In the genomic region with DNA sequence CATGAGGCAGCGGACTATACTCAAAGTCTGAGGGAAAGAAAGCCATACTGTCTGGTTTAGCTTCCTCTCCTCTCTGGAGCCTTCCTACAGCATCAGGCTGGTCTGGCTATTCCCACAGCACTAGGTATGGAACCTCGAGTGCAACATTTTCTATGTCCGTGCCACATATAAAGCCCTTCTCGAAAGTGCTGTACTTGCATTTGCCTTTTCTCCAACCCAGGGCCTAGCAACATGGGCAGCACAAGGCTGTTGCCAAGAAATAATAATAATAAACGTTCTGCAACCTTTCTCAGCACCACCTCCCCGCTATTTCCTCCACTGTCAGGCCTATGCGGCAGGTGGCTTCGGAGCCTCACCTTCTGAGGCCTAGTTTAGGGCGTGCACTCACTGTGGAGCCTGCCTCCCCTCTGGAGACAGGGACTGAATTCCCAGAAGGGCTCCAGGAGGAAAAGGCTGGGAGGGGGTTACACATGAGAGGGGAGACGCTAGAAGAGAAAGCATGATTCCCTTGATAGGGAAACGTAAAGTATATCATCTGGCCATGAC, we compare ENCODE assay signal across 8 cellular contexts. TPM values are rescaled to one million over a fixed set of nuclear protein-coding genes. Genes with fewer than 3 reads are reported as not detected.
DNase-seq lines count a peak whose midpoint lies in the region; ATAC-seq, FAIRE-seq and TF ChIP-seq lines count a peak whose summit lies in the region.

No MANE protein-coding gene starts in this region.

- peaks cover 0 to 2% (median 0%) of the 10 kb centered on the region in 7 donors for H3K9me3 Mint-ChIP-seq in CD4-positive, CD25-positive, alpha-beta regulatory T cell
- H3K9me3 Mint-ChIP-seq in astrocyte (ENCODE audit: unreplicated experiment), result no peaks in the 10 kb centered on the region

- intact Hi-C loops in testis (cut with DNase I; ENCODE audit: low total_unique reads), result no loop called here

- no peaks in the 10 kb centered on the region for H3K9me3 ChIP-seq in CD4-positive, CD25-positive, alpha-beta regulatory T cell (ENCODE audit: control insufficient read depth in 2 of 2, low read length in 2 of 2)
- H3K9me3 ChIP-seq in astrocyte (ENCODE audit: insufficient read depth, low read depth, low read length), result no peaks in the 10 kb centered on the region
- H3K9me3 ChIP-seq in keratinocyte (ENCODE audit: control insufficient read depth, low read depth, low read length), result no peaks in the 10 kb centered on the region
- H3K9me3 ChIP-seq in testis, result no peaks in the 10 kb centered on the region

- peak overlapping the region; percentile 95 for H3K4me3 ChIP-seq in CD4-positive, CD25-positive, alpha-beta regulatory T cell (ENCODE audit: low read depth, low read length)
- H3K4me3 ChIP-seq in KMS-11 (IDR thresholded peaks at IDR 0.05; ENCODE audit: insufficient read depth, low read depth, low read length) (peak overlapping the region; percentile 84), astrocyte (ENCODE audit: insufficient read depth, low read depth, low read length) (peak overlapping the region; percentile 81), keratinocyte (ENCODE audit: control insufficient read depth in 2 of 3, extremely low read depth in 1 of 3, insufficient read depth in 2 of 3, low read depth in 1 of 3, low read length in 3 of 3) (peak overlapping the region; percentile 91 to 97 (median 94)), testis (peak overlapping the region; percentile 84 to 87)

- H4K20me1 ChIP-seq in KMS-11 (ENCODE audit: insufficient read depth) (no peaks in the 10 kb centered on the region), astrocyte (ENCODE audit: insufficient read depth, low read length) (peaks cover 40% of the 10 kb centered on the region), keratinocyte (ENCODE audit: control insufficient read depth, extremely low read depth, insufficient read depth, low read length) (no peaks in the 10 kb centered on the region)

- no peak for TF ChIP-seq CTCF in KMS-11 (conservative IDR thresholded peaks at IDR 0.05; ENCODE audit: low read depth, low read length)
- TF ChIP-seq CTCF in astrocyte (IDR thresholded peaks at IDR 0.05; ENCODE audit: insufficient read depth, low read depth, low read length), result no peak
- peak in 1 of 3 experiments; percentile 6 for TF ChIP-seq CTCF in keratinocyte (optimal IDR thresholded peaks at IDR 0.05 in 1 of 3, IDR thresholded peaks at IDR 0.05 in 1 of 3, conservative IDR thresholded peaks at IDR 0.05 in 1 of 3; ENCODE audit: extremely low read depth in 1 of 3, insufficient read depth in 2 of 3, low read length in 3 of 3)
- no peak for TF ChIP-seq CTCF in testis (IDR thresholded peaks at IDR 0.05)

- FAIRE-seq in astrocyte (lab: Jason Lieb, UNC) (no peak), keratinocyte (lab: Jason Lieb, UNC) (no peak)

- H3K9me1 ChIP-seq in keratinocyte (ENCODE audit: control insufficient read depth, extremely low read depth, insufficient read depth, low read length), result no peaks in the 10 kb centered on the region

- H3K4me3 Mint-ChIP-seq in CD4-positive, CD25-positive, alpha-beta regulatory T cell, result peak overlapping the region; percentile 94 to 100 (median 100)
- peak overlapping the region; percentile 98 for H3K4me3 Mint-ChIP-seq in astrocyte (ENCODE audit: unreplicated experiment)

- H3K27ac Mint-ChIP-seq in CD4-positive, CD25-positive, alpha-beta regulatory T cell, result peak overlapping the region; percentile 98 to 100 (median 99)
- H3K27ac Mint-ChIP-seq in astrocyte (ENCODE audit: unreplicated experiment), result peak overlapping the region; percentile 71

- peaks cover 32% of the 10 kb centered on the region for H3K36me3 Mint-ChIP-seq in CD4-positive, CD25-positive, alpha-beta regulatory T cell
- H3K36me3 Mint-ChIP-seq in astrocyte (ENCODE audit: low read depth, unreplicated experiment), result peaks cover 11% of the 10 kb centered on the region

- H3K4me1 ChIP-seq in CD4-positive, CD25-positive, alpha-beta regulatory T cell (ENCODE audit: control insufficient read depth, insufficient read depth, low read length, poor library complexity, severe bottlenecking), result peaks cover 36% of the 10 kb centered on the region
- peaks cover 26% of the 10 kb centered on the region for H3K4me1 ChIP-seq in KMS-11 (ENCODE audit: low read depth, poor library complexity, severe bottlenecking)
- H3K4me1 ChIP-seq in astrocyte (ENCODE audit: insufficient read depth, low read length), result peaks cover 10% of the 10 kb centered on the region
- H3K4me1 ChIP-seq in keratinocyte (ENCODE audit: control insufficient read depth, extremely low read depth, insufficient read depth, low read length), result peaks cover 8% of the 10 kb centered on the region
- H3K4me1 ChIP-seq in testis, result peaks cover 12% of the 10 kb centered on the region

- no peak for TF ChIP-seq POLR2A in testis (IDR thresholded peaks at IDR 0.05)

- H3K4me2 ChIP-seq in KMS-11 (peak overlapping the region; percentile 87), astrocyte (ENCODE audit: low read length) (peak overlapping the region; percentile 95), keratinocyte (ENCODE audit: control insufficient read depth, extremely low read depth, insufficient read depth, low read depth, low read length) (peak overlapping the region; percentile 81)

- peak overlapping the region; percentile 82 for H3K27ac ChIP-seq in CD4-positive, CD25-positive, alpha-beta regulatory T cell (ENCODE audit: insufficient read depth, low read length, poor library complexity, severe bottlenecking)
- H3K27ac ChIP-seq in KMS-11 (peak overlapping the region; percentile 64), astrocyte (ENCODE audit: low read depth, low read length) (peak overlapping the region; percentile 76), keratinocyte (ENCODE audit: control insufficient read depth, insufficient read depth, low read length) (peak overlapping the region; percentile 87), testis (peak overlapping the region; percentile 71 to 75)

- peaks cover 41 to 60% (median 45%) of the 10 kb centered on the region in 4 donors for H3K4me1 Mint-ChIP-seq in CD4-positive, CD25-positive, alpha-beta regulatory T cell
- peaks cover 3% of the 10 kb centered on the region for H3K4me1 Mint-ChIP-seq in astrocyte (ENCODE audit: low read depth, unreplicated experiment)

- dilution Hi-C loops in keratinocyte (cut with MboI; ENCODE audit: extremely low pct_ligation_motif_present, low sequenced_read_pairs), result no loop called here

- peaks cover 44% of the 10 kb centered on the region for H3K36me3 ChIP-seq in CD4-positive, CD25-positive, alpha-beta regulatory T cell (ENCODE audit: control insufficient read depth, insufficient read depth, low read length)
- peaks cover 31% of the 10 kb centered on the region; the same call in 1 of the 2 replicates for H3K36me3 ChIP-seq in KMS-11 (ENCODE audit: insufficient read depth)
- H3K36me3 ChIP-seq in astrocyte (ENCODE audit: insufficient read depth, low read length), result peaks cover 33% of the 10 kb centered on the region
- H3K36me3 ChIP-seq in keratinocyte (ENCODE audit: control insufficient read depth in 2 of 2, extremely low read depth in 1 of 2, insufficient read depth in 2 of 2, low read length in 2 of 2), result peaks cover 24% of the 10 kb centered on the region in 2 experiments
- no peaks in the 10 kb centered on the region for H3K36me3 ChIP-seq in testis (ENCODE audit: low read depth, missing control alignments)

- 12 to 14% methylated on average over 11 of the region's 11 CpGs for WGBS in testis, 2 donors

- peaks cover 4% of the 10 kb centered on the region for H3K27me3 Mint-ChIP-seq in CD4-positive, CD25-positive, alpha-beta regulatory T cell
- H3K27me3 Mint-ChIP-seq in astrocyte (ENCODE audit: low read depth, unreplicated experiment), result no peaks in the 10 kb centered on the region

- no peak for ATAC-seq in CD4-positive, CD25-positive, alpha-beta regulatory T cell (ENCODE audit: low read depth in 2 of 2)
- ATAC-seq in GM21423 (IDR thresholded peaks at IDR 0.05; ENCODE audit: unreplicated experiment), result peak; percentile 13

- H2AFZ ChIP-seq in KMS-11 (ENCODE audit: low read depth) (peak overlapping the region; percentile 67; the same call in 1 of the 2 replicates), astrocyte (ENCODE audit: low read depth, low read length) (peak overlapping the region; percentile 85), keratinocyte (ENCODE audit: control insufficient read depth, low read length) (peak overlapping the region; percentile 78)

- no peaks in the 10 kb centered on the region for H3K27me3 ChIP-seq in CD4-positive, CD25-positive, alpha-beta regulatory T cell (ENCODE audit: control insufficient read depth, insufficient read depth, low read length)
- H3K27me3 ChIP-seq in KMS-11 (ENCODE audit: insufficient read depth, low read depth), result no peaks in the 10 kb centered on the region
- no peaks in the 10 kb centered on the region for H3K27me3 ChIP-seq in astrocyte (ENCODE audit: insufficient read depth, low read length)
- no peaks in the 10 kb centered on the region for H3K27me3 ChIP-seq in keratinocyte (ENCODE audit: control insufficient read depth, extremely low read depth, insufficient read depth, low read length)
- no peaks in the 10 kb centered on the region for H3K27me3 ChIP-seq in testis

- peak in 1 of 3 donors; percentile 18 for DNase-seq in CD4-positive, CD25-positive, alpha-beta regulatory T cell
- DNase-seq in astrocyte (ENCODE audit: low read depth), result no peak
- DNase-seq in keratinocyte (ENCODE audit: low read depth, low spot score), result no peak
- DNase-seq in testis, result no peak
- no peak for DNase-seq in NCI-H2029 treated with DMSO at 0.1 percent for 48 hours (lab: John Stamatoyannopoulos, UW)
- DNase-seq in NCI-H1930 (lab: John Stamatoyannopoulos, UW), result no peak

- peaks cover 54% of the 10 kb centered on the region for H3K79me2 ChIP-seq in KMS-11 (ENCODE audit: insufficient read depth, low read depth)
- peaks cover 49% of the 10 kb centered on the region for H3K79me2 ChIP-seq in astrocyte (ENCODE audit: insufficient read depth, low read length)
- peaks cover 36% of the 10 kb centered on the region for H3K79me2 ChIP-seq in keratinocyte (ENCODE audit: control insufficient read depth, insufficient read depth, low read length)

- peak overlapping the region; percentile 78 for H3K9ac ChIP-seq in KMS-11
- H3K9ac ChIP-seq in astrocyte (ENCODE audit: low read length), result peak overlapping the region; percentile 92
- H3K9ac ChIP-seq in keratinocyte (ENCODE audit: control insufficient read depth, extremely low read depth, insufficient read depth, low read length), result peak overlapping the region; percentile 92

RNA-seq across cellular contexts. Expression of gene MED10, which starts 0.7 kb away (rescaled TPM):
- 66.8 TPM for total RNA-seq in CD4-positive, CD25-positive, alpha-beta regulatory T cell
- 100 to 1,000 TPM in 3 of 4 donors, 10 to 100 TPM in 1; 85.4 to 126 (median 110) TPM for polyA plus RNA-seq in CD4-positive, CD25-positive, alpha-beta regulatory T cell
- total RNA-seq in astrocyte, result 40.8 and 49.3 TPM in 2 replicates
- polyA plus RNA-seq in keratinocyte, result 31.1 to 47.1 TPM (median 38.8 TPM) in 3 replicates
- 30.5 TPM for polyA plus RNA-seq in keratinocyte (2011; ENCODE audit: low read depth)
- polyA plus RNA-seq in keratinocyte (2011; cell fraction: cytosol; rRNA removed), result 37.5 and 41.4 TPM in 2 replicates
- polyA plus RNA-seq in keratinocyte (2011; cell fraction: nucleus; rRNA removed), result 43.6 and 50.2 TPM in 2 replicates
- 42.4 and 49.6 TPM in 2 replicates for polyA plus RNA-seq in keratinocyte (2012; ENCODE audit: low replicate concordance)
- polyA minus RNA-seq in keratinocyte, result 6.8 to 11.4 TPM (median 7.1 TPM) in 3 replicates
- 16.9 TPM for polyA minus RNA-seq in keratinocyte (2011; cell fraction: cytosol; rRNA and poly(A)+ RNA removed)
- polyA minus RNA-seq in keratinocyte (2011; cell fraction: nucleus; rRNA and poly(A)+ RNA removed), result 3.7 and 6.8 TPM in 2 replicates
- total RNA-seq in testis, result 10 to 100 TPM; 43.8 to 47.9 TPM
- 43.6 TPM for polyA plus RNA-seq in testis (ENCODE audit: insufficient read depth, low read depth, low replicate concordance)
